ENCODE assay signal across 20 cellular contexts in the genomic region with DNA sequence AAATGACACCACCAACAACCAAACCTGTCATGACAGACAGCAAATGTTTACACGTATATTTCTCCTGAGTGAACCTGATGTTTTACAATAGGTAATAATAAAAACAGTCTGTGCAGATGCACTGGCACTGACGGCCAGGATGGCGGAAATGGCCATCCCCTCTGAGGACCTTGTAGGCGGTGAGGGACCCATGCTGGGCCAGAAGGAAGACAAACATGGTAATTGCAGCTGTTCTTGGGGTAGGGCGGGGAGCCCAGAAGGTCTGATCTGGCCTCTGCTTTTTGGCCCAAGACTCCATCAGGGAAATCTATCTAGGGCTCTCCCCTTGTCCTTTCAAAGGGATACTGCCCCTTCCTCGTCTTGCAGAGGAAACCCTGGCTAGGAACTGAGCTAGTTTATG. TPM values are rescaled to one million over a fixed set of nuclear protein-coding genes. Genes with fewer than 3 reads are reported as not detected.
DNase-seq lines count a peak whose midpoint lies in the region; ATAC-seq, FAIRE-seq and TF ChIP-seq lines count a peak whose summit lies in the region.
"Had no signal": no experiment of that assay in that cellular context is flagged by ENCODE, and none has a peak within 500 bp of the region (broad histone marks: within the 10 kb centered on the region; RNA-seq: fewer than 3 reads in every experiment).

No MANE protein-coding gene starts in this region.

- peaks cover 28% of the 10 kb centered on the region for H3K4me1 Mint-ChIP-seq in activated naive CD8-positive, alpha-beta T cell treated with anti-CD3 and anti-CD28 coated beads, Interleukin-2, amount 10 ng/mL, durations not matched to agents 7 days and 5 days
- H3K4me1 Mint-ChIP-seq in activated naive CD8-positive, alpha-beta T cell treated with anti-CD3 and anti-CD28 coated beads, Interleukin-2, amount 50 U/mL, for 24 hours, result peaks cover 16% of the 10 kb centered on the region
- H3K4me1 Mint-ChIP-seq: GM23338 had no signal

- peaks cover 29% of the 10 kb centered on the region for H3K36me3 Mint-ChIP-seq in activated naive CD8-positive, alpha-beta T cell treated with anti-CD3 and anti-CD28 coated beads, Interleukin-2, amount 10 ng/mL, durations not matched to agents 7 days and 5 days
- H3K36me3 Mint-ChIP-seq in activated naive CD8-positive, alpha-beta T cell treated with anti-CD3 and anti-CD28 coated beads, Interleukin-2, amount 50 U/mL, for 24 hours (ENCODE audit: low read depth), result peaks cover 30% of the 10 kb centered on the region

- ATAC-seq in activated naive CD8-positive, alpha-beta T cell treated with anti-CD3 and anti-CD28 coated beads, Interleukin-2, amount 10 ng/mL, durations not matched to agents 7 days and 5 days (ENCODE audit: low read depth), result no peak
- no peak for ATAC-seq in activated naive CD8-positive, alpha-beta T cell treated with anti-CD3 and anti-CD28 coated beads, Interleukin-2, amount 50 U/mL, for 24 hours
- ATAC-seq in GM12878 (no peak), left ventricle myocardium superior (peak; percentile 90), sciatic nerve (peak; percentile 31), upper lobe of left lung (ENCODE audit: low FRiP score in 2 of 2) (no peak)
- ATAC-seq: A549; CD8-positive, alpha-beta T cell; GM23338; PC-3 had no signal

- H3K9me3 Mint-ChIP-seq in activated naive CD8-positive, alpha-beta T cell treated with anti-CD3 and anti-CD28 coated beads, Interleukin-2, amount 10 ng/mL, durations not matched to agents 7 days and 5 days, result no peaks in the 10 kb centered on the region
- H3K9me3 Mint-ChIP-seq in activated naive CD8-positive, alpha-beta T cell treated with anti-CD3 and anti-CD28 coated beads, Interleukin-2, amount 50 U/mL, for 24 hours, result no peaks in the 10 kb centered on the region
- H3K9me3 Mint-ChIP-seq: CD8-positive, alpha-beta T cell had no signal

- H3K27me3 Mint-ChIP-seq in activated naive CD8-positive, alpha-beta T cell treated with anti-CD3 and anti-CD28 coated beads, Interleukin-2, amount 10 ng/mL, durations not matched to agents 7 days and 5 days, result no peaks in the 10 kb centered on the region
- no peaks in the 10 kb centered on the region for H3K27me3 Mint-ChIP-seq in activated naive CD8-positive, alpha-beta T cell treated with anti-CD3 and anti-CD28 coated beads, Interleukin-2, amount 50 U/mL, for 24 hours

- H3K36me3 ChIP-seq in GM12878 (ENCODE audit: control insufficient read depth in 2 of 2, insufficient read depth in 2 of 2, low read length in 1 of 2), result peaks cover 11 to 33% of the 10 kb centered on the region in 2 experiments
- H3K36me3 ChIP-seq in upper lobe of left lung, result peaks cover 6 to 82% (median 44%) of the 10 kb centered on the region in 4 donors

- H3K27me3 ChIP-seq in GM12878 (replicated peaks in 1 of 2; ENCODE audit: control insufficient read depth in 2 of 2, insufficient read depth in 2 of 2, low read length in 1 of 2) (no peaks in the 10 kb centered on the region), upper lobe of left lung (no peaks in the 10 kb centered on the region)

- no peak for FAIRE-seq in GM12878 (lab: Jason Lieb, UNC)
- FAIRE-seq: A549, GM12892, GM18507 had no signal

- no peak for TF ChIP-seq RAD21 in GM12878 (IDR thresholded peaks at IDR 0.05; ENCODE audit: insufficient read depth, low read depth, low read length)

- CTCF ChIA-PET in GM12878 (lab: Yijun Ruan, JAX), result interaction anchor here (0.6 to 1.3 kb wide), 3 partner anchors 10 to 191 kb away, joined by 3 to 4 read pairs (median 3); no protein-coding TSS in a partner anchor

- H3K27ac ChIP-seq in GM12878 (ENCODE audit: control insufficient read depth, insufficient read depth) (no peak overlapping the region), upper lobe of left lung (no peak overlapping the region)
- H3K27ac ChIP-seq: A549 had no signal

- TF ChIP-seq EP300 in GM12878 (IDR thresholded peaks at IDR 0.05; ENCODE audit: borderline replicate concordance in 1 of 2, control insufficient read depth in 1 of 2, low read depth in 2 of 2, low read length in 2 of 2) (no peak), upper lobe of left lung (IDR thresholded peaks at IDR 0.05) (no peak)

- no peaks in the 10 kb centered on the region for H3K4me1 ChIP-seq in GM12878 (ENCODE audit: control insufficient read depth, insufficient read depth, low read length)
- no peaks in the 10 kb centered on the region for H3K4me1 ChIP-seq in upper lobe of left lung
- H3K4me1 ChIP-seq: A549 had no signal

- H3K79me2 ChIP-seq in GM12878 (ENCODE audit: control insufficient read depth, insufficient read depth, low read length), result no peaks in the 10 kb centered on the region

- TSS peak; percentile 39 for BruUV-seq in GM12878 (replicated peaks; lab: Mats Ljungman, UMichigan)

- TF ChIP-seq POLR2A in GM12878 (IDR thresholded peaks at IDR 0.05; ENCODE audit: low read depth, low read length) (no peak), upper lobe of left lung (IDR thresholded peaks at IDR 0.05) (no peak)

- SMC1A ChIA-PET in GM12878 (lab: Charles Lee; ENCODE audit: uncharacterized antibody, unreplicated experiment), result interaction anchor here (0.5 kb wide), 1 partner anchor 48 kb away, joined by 3 read pairs; no protein-coding TSS in a partner anchor

- no peaks in the 10 kb centered on the region for H4K20me1 ChIP-seq in GM12878 (ENCODE audit: control insufficient read depth, insufficient read depth)

- POLR2A ChIA-PET in activated naive CD8-positive, alpha-beta T cell treated with anti-CD3 and anti-CD28 coated beads, Interleukin-2, amount 10 ng/mL, durations not matched to agents 7 days and 5 days (lab: Charles Lee), result no interaction called here
- POLR2A ChIA-PET in GM12878 (lab: Charles Lee), result no interaction called here

- no peak for TF ChIP-seq CTCF in GM12878 (IDR thresholded peaks at IDR 0.05 in 2 of 3, conservative IDR thresholded peaks at IDR 0.05 in 1 of 3; ENCODE audit: control insufficient read depth in 2 of 3, extremely low read depth in 1 of 3, insufficient read depth in 1 of 3, low read depth in 3 of 3, low read length in 3 of 3)
- TF ChIP-seq CTCF in upper lobe of left lung (IDR thresholded peaks at IDR 0.05), result no peak

- DNase-seq in activated naive CD8-positive, alpha-beta T cell treated with anti-CD3 and anti-CD28 coated beads, Interleukin-2, amount 10 ng/mL, durations not matched to agents 7 days and 5 days, result no peak
- no peak for DNase-seq in activated naive CD8-positive, alpha-beta T cell treated with anti-CD3 and anti-CD28 coated beads, Interleukin-2, amount 50 U/mL, for 24 hours
- DNase-seq in GM12878 (ENCODE audit: low read depth, low spot score), result no peak
- DNase-seq in left ventricle myocardium superior, result peak; percentile 51
- no peak for DNase-seq in sciatic nerve (ENCODE audit: low spot score)
- no peak for DNase-seq in NAMALWA (ENCODE audit: low spot score)
- no peak for DNase-seq in upper lobe of left lung
- DNase-seq in CD1c-positive myeloid dendritic cell (ENCODE audit: extremely low spot score), result no peak
- DNase-seq: CD8-positive, alpha-beta T cell; DMS53; HCEC 1CT; NCI-H1105; NCI-H1694 treated with DMSO at 0.1 percent for 48 hours; NCI-H82; PC-3; RPMI8226 had no signal

- no peak overlapping the region for H3K9ac ChIP-seq in GM12878 (ENCODE audit: control insufficient read depth, insufficient read depth, low read length)

- WGBS in GM12878 (ENCODE audit: insufficient coverage, insufficient replicate concordance, low lambda C conversion rate, missing lambda C conversion rate), result 98% methylated on average over 6 of the region's 6 CpGs
- WGBS in upper lobe of left lung, 2 donors, result 96 to 98% methylated on average over 5 to 6 of the region's 6 CpGs

- intact Hi-C loops in GM12878 (cut with micrococcal nuclease; ENCODE audit: unreplicated experiment) (no loop called here), left ventricle myocardium superior (cut with micrococcal nuclease) (no loop called here), sciatic nerve (cut with DNase I) (no loop called here)

- H2AFZ ChIP-seq in GM12878 (ENCODE audit: control insufficient read depth, low read depth, low read length), result no peak overlapping the region
- H2AFZ ChIP-seq: GM23338 had no signal

- H3K9me3 ChIP-seq in GM12878 (replicated peaks; ENCODE audit: control insufficient read depth, insufficient read depth, low read length) (no peaks in the 10 kb centered on the region; the same call in 2 of the 3 replicates), upper lobe of left lung (no peaks in the 10 kb centered on the region)
- H3K9me3 ChIP-seq: A549 had no signal

- in situ Hi-C loops in GM12878 (cut with MboI), result no loop called here

- no peak overlapping the region for H3K4me2 ChIP-seq in GM12878 (ENCODE audit: control insufficient read depth, insufficient read depth)
- H3K4me2 ChIP-seq: A549, GM23338 had no signal

- H3K27ac Mint-ChIP-seq in activated naive CD8-positive, alpha-beta T cell treated with anti-CD3 and anti-CD28 coated beads, Interleukin-2, amount 10 ng/mL, durations not matched to agents 7 days and 5 days, result peak overlapping the region; percentile 39
- H3K27ac Mint-ChIP-seq in activated naive CD8-positive, alpha-beta T cell treated with anti-CD3 and anti-CD28 coated beads, Interleukin-2, amount 50 U/mL, for 24 hours, result no peak overlapping the region
- H3K27ac Mint-ChIP-seq: CD8-positive, alpha-beta T cell; GM23338 had no signal

- RAD21 ChIA-PET in GM12878 (lab: Charles Lee; ENCODE audit: unreplicated experiment), result no interaction called here

- H3K4me3 Mint-ChIP-seq in activated naive CD8-positive, alpha-beta T cell treated with anti-CD3 and anti-CD28 coated beads, Interleukin-2, amount 10 ng/mL, durations not matched to agents 7 days and 5 days, result no peak overlapping the region
- H3K4me3 Mint-ChIP-seq in activated naive CD8-positive, alpha-beta T cell treated with anti-CD3 and anti-CD28 coated beads, Interleukin-2, amount 50 U/mL, for 24 hours, result no peak overlapping the region
- H3K4me3 Mint-ChIP-seq: CD8-positive, alpha-beta T cell; GM23338 had no signal

- no peak overlapping the region for H3K4me3 ChIP-seq in GM12878
- H3K4me3 ChIP-seq in upper lobe of left lung, result no peak overlapping the region
- H3K4me3 ChIP-seq: A549, GM23338 had no signal

RNA-seq across cellular contexts. Expression of gene LGALS9, which starts 7.4 kb away (rescaled TPM):
- total RNA-seq in activated naive CD8-positive, alpha-beta T cell treated with anti-CD3 and anti-CD28 coated beads, Interleukin-2, amount 10 ng/mL, durations not matched to agents 7 days and 5 days, result 100 to 1,000 TPM; 159 to 175 TPM
- 94.1 and 105 TPM in 2 replicates for total RNA-seq in GM12878 (2013; cell fraction: nucleolus; rRNA removed)
- total RNA-seq in GM12878 (2014; rRNA removed) (169 and 177 TPM in 2 replicates), GM12878 (2014; rRNA removed; fragmentation: Illumina TruSeq; extraction: Trizol) (115 and 119 TPM in 2 replicates), GM12878 (2021) (246 and 254 TPM in 2 replicates), left ventricle myocardium superior (16.9 TPM), sciatic nerve (41.8 TPM), upper lobe of left lung (100 to 1,000 TPM in 5 of 6 donors, 10 to 100 TPM in 1; 64.6 to 238 (median 150) TPM)
- 228 TPM for polyA plus RNA-seq in GM12878 (2011; ENCODE audit: low read depth)
- polyA plus RNA-seq in GM12878 (2011; rRNA removed) (88.7 and 223 TPM in 2 replicates), GM12878 (2014; fragmentation: Illumina TruSeq; extraction: Trizol) (180 and 294 TPM in 2 replicates), GM12878 (2014; fragmentation: Nextera tagmentation; extraction: Ambion mirVana) (10 to 100 TPM; 22.5 to 30.2 TPM), GM12878 (2014; rRNA removed) (245 and 252 TPM in 2 replicates), GM12878 (2016; fragmentation: Nextera tagmentation; extraction: Ambion mirVana) (100 to 1,000 TPM; 133 to 142 TPM)
- 295 and 353 TPM in 2 replicates for polyA plus RNA-seq in GM12878 (2011; cell fraction: cytosol; rRNA removed)
- 331 and 338 TPM in 2 replicates for polyA plus RNA-seq in GM12878 (2011; cell fraction: nucleus; rRNA removed)
- 364 and 368 TPM in 2 replicates for polyA plus RNA-seq in GM12878 (2012)
- polyA minus RNA-seq in GM12878 (2011; rRNA and poly(A)+ RNA removed), result 283 and 449 TPM in 2 replicates
- 110 and 112 TPM in 2 replicates for polyA minus RNA-seq in GM12878 (2011; cell fraction: cytosol; rRNA and poly(A)+ RNA removed)
- 106 and 139 TPM in 2 replicates for polyA minus RNA-seq in GM12878 (2011; cell fraction: nucleus; rRNA and poly(A)+ RNA removed)

Comparison
In these comparisons a context has a peak if more than half of its experiments do, and no peak if none do; other contexts are left out.
1. ATAC-seq: peak in left ventricle myocardium superior (single experiment) and sciatic nerve (single experiment); none in activated naive CD8-positive, alpha-beta T cell treated with anti-CD3 and anti-CD28 coated beads, Interleukin-2, amount 10 ng/mL, durations not matched to agents 7 days and 5 days (single experiment), activated naive CD8-positive, alpha-beta T cell treated with anti-CD3 and anti-CD28 coated beads, Interleukin-2, amount 50 U/mL, for 24 hours (single experiment), GM12878 (single experiment) and upper lobe of left lung (0 of 2).